In genomic region chr6:75893058-75893775, GRCh38 we compare ENCODE assay signal across 8 cellular contexts.
DNase-seq lines count a peak whose midpoint lies in the region; ATAC-seq, FAIRE-seq and TF ChIP-seq lines count a peak whose summit lies in the region.

No MANE protein-coding gene starts in this region.

- ATAC-seq in GM19452 (IDR thresholded peaks at IDR 0.05; ENCODE audit: unreplicated experiment) (peak; percentile 62), HG03565 (IDR thresholded peaks at IDR 0.05; ENCODE audit: unreplicated experiment) (peak; percentile 76), left lobe of liver (peak; percentile 92)

- DNase-seq in DMS153 (lab: John Stamatoyannopoulos, UW) (peak; percentile 41), NCI-H82 (lab: John Stamatoyannopoulos, UW) (peak; percentile 79), bronchial epithelial cell (ENCODE audit: low read depth) (peak; percentile 61), left lobe of liver (ENCODE audit: low spot score) (no peak), MG63 (no peak)
- no peak for DNase-seq in stimulated activated CD4-positive, alpha-beta T cell treated with anti-CD3 and anti-CD28 coated beads, Interleukin-1b, Interleukin-23, amount 100 ng/mL, for 48 hours

- H3K4me3 ChIP-seq in bronchial epithelial cell (ENCODE audit: low read depth, low read length) = no peak overlapping the region
- H3K4me3 ChIP-seq in MG63 = no peak overlapping the region

- TF ChIP-seq CTCF in bronchial epithelial cell (IDR thresholded peaks at IDR 0.05; ENCODE audit: insufficient read depth, low read length, severe bottlenecking) = peak; percentile 52

- H3K9me3 ChIP-seq in MG63 = no peaks in the 10 kb centered on the region

- H3K36me3 ChIP-seq in bronchial epithelial cell (ENCODE audit: control insufficient read depth, insufficient read depth, low read length) (peaks cover 3% of the 10 kb centered on the region), MG63 (no peaks in the 10 kb centered on the region)

- FAIRE-seq in bronchial epithelial cell (lab: Jason Lieb, UNC) = no peak

- no peaks in the 10 kb centered on the region for H3K27me3 ChIP-seq in bronchial epithelial cell (ENCODE audit: control insufficient read depth, insufficient read depth, low read length)
- no peaks in the 10 kb centered on the region for H3K27me3 ChIP-seq in MG63

Comparison
In these comparisons a context has a peak if more than half of its experiments do, and no peak if none do; other contexts are left out.
1. DNase-seq: peak in DMS153 (single experiment), NCI-H82 (single experiment) and bronchial epithelial cell (single experiment); none in left lobe of liver (single experiment), stimulated activated CD4-positive, alpha-beta T cell treated with anti-CD3 and anti-CD28 coated beads, Interleukin-1b, Interleukin-23, amount 100 ng/mL, for 48 hours (single experiment) and MG63 (single experiment).
2. Peak in every context shown above with its lines, with median percentiles within 50 percentile points of each other: ATAC-seq.